In the genomic region with DNA sequence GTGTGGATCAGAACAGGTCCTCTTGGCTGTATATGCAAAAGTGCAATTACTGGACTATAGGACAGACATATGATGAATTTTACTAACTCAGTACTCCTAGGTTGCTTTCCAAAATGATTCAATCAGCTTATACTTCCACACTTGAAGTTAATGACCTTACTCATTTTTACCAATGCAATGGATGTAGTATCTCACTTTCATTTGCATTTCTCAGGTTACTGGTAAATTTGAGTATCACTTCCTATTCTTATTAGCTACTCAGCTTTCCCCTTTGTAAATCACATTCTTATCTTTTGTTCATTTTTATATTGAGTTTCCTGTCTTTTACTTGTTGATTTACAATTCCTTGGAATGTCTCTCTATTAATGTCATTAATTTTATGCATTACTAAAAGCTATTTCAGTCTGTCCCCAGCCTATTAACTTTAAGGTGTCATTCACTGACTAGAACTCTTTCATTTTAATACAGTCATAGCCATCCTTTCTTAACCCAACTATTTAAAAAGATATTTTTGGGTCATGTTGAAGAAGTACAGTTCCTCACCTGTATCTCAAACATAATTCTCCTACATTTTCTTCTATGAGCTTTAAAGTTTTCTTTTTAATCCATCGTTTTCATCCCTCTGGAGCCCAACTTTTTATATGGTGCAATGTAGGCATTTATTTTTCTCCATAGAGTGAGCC, we compare ENCODE assay signal across 15 cellular contexts.
A peak's percentile ranks its signal among the peaks of the same experiment; 100 is the strongest.
DNase-seq lines count a peak whose midpoint lies in the region; ATAC-seq, FAIRE-seq and TF ChIP-seq lines count a peak whose summit lies in the region.
"Had no signal": no experiment of that assay in that cellular context is flagged by ENCODE, and none has a peak within 500 bp of the region (broad histone marks: within the 10 kb centered on the region; RNA-seq: fewer than 3 reads in every experiment).

No MANE protein-coding gene starts in this region.

- 55 to 61% methylated on average over 1 of the region's 1 CpG for WGBS in transverse colon (ENCODE audit: low coverage in 1 of 2), 2 donors

- H3K4me3 ChIP-seq in transverse colon: no peak overlapping the region
- H3K4me3 ChIP-seq: K562 had no signal

- DNase-seq in GM12891 (ENCODE audit: insufficient read length, low spot score) (no peak), transverse colon (no peak), GM19238 (ENCODE audit: insufficient read length, low spot score) (no peak), GDM1 (lab: John Stamatoyannopoulos, UW) (no peak), NCI-H526 (lab: John Stamatoyannopoulos, UW) (no peak)
- DNase-seq: anterior cingulate cortex, Caco-2, dermis blood vessel endothelial cell, NCI-H2029 treated with DMSO at 0.1 percent for 48 hours had no signal

- no peak for TF ChIP-seq EP300 in transverse colon (IDR thresholded peaks at IDR 0.05; ENCODE audit: low read depth)

- no peaks in the 10 kb centered on the region for H3K9me3 ChIP-seq in transverse colon
- H3K9me3 ChIP-seq: Caco-2 had no signal

- H3K27ac ChIP-seq in transverse colon: no peak overlapping the region
- H3K27ac ChIP-seq: parathyroid adenoma had no signal

- TF ChIP-seq POLR2A in GM12891 (IDR thresholded peaks at IDR 0.05; ENCODE audit: low read depth, low read length) (no peak), transverse colon (IDR thresholded peaks at IDR 0.05) (no peak)

- H3K4me1 ChIP-seq in transverse colon: no peaks in the 10 kb centered on the region
- H3K4me1 ChIP-seq: Caco-2, parathyroid adenoma had no signal

- FAIRE-seq in GM12891 (lab: Jason Lieb, UNC): no peak
- FAIRE-seq: K562 had no signal

- intact Hi-C loops in transverse colon (cut with DNase I; ENCODE audit: low total_unique reads): no loop called here

- in situ Hi-C loops in transverse colon (cut with MboI; ENCODE audit: low pct_ligation_motif_present in 1 of 4, low pct_unique_long_range_greater_than_20kb in 1 of 4, low sequenced_read_pairs in 3 of 4): no loop called here

- no peaks in the 10 kb centered on the region for H3K36me3 ChIP-seq in transverse colon

- no peak for TF ChIP-seq CTCF in transverse colon (IDR thresholded peaks at IDR 0.05)

- no peaks in the 10 kb centered on the region for H3K27me3 ChIP-seq in transverse colon

- ATAC-seq in GM19395 (IDR thresholded peaks at IDR 0.05; ENCODE audit: unreplicated experiment): peak; percentile 96
- ATAC-seq in HG02623 (IDR thresholded peaks at IDR 0.05; ENCODE audit: unreplicated experiment): peak; percentile 78
- ATAC-seq in HG03159 (IDR thresholded peaks at IDR 0.05; ENCODE audit: unreplicated experiment): peak; percentile 99
- ATAC-seq: HCT116, K562 had no signal

TF ChIP-seq in GM12891, 5 proteins besides CTCF, POLR2A, EP300 and RAD21:
- TF ChIP-seq SPI1 (IDR thresholded peaks at IDR 0.05; ENCODE audit: low read depth, low read length) (peak; percentile 77), TAF1 (IDR thresholded peaks at IDR 0.05; ENCODE audit: low read depth, low read length) (no peak)
